ENCODE assay signal across 14 cellular contexts in the genomic region with DNA sequence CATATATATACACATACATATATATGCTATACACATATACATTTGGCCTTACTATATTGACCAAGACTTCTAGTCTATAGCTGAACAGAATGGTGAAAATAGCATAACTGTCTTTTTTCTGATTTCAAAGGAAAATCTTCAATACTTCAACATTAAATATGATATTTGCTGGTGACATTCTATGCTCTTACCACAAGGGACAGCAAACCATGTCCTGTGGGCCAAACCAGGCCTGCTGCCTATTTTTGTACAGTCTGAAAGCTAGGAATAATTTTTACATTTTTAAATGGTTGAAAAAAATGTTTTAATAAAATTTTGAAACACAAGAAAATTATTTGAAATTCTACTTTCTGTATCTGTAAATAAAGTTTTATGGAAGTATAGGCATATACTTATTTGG.
DNase-seq lines count a peak whose midpoint lies in the region; ATAC-seq and TF ChIP-seq lines count a peak whose summit lies in the region.
"Had no signal": no experiment of that assay in that cellular context is flagged by ENCODE, and none has a peak within 500 bp of the region (broad histone marks: within the 10 kb centered on the region; RNA-seq: fewer than 3 reads in every experiment).

No MANE protein-coding gene starts in this region.

- H3K27ac ChIP-seq in cardiac muscle cell (no peak overlapping the region), right cardiac atrium (ENCODE audit: low read length) (no peak overlapping the region)
- no peak overlapping the region for H3K27ac ChIP-seq in effector memory CD4-positive, alpha-beta T cell (ENCODE audit: insufficient read depth, low read length, poor library complexity, severe bottlenecking)
- H3K27ac ChIP-seq: skin epidermis had no signal

- H3K4me3 ChIP-seq in cardiac muscle cell = no peak overlapping the region
- H3K4me3 ChIP-seq in right cardiac atrium (ENCODE audit: low read length) = no peak overlapping the region
- H3K4me3 ChIP-seq in epithelial cell of esophagus (ENCODE audit: low read length) = no peak overlapping the region
- H3K4me3 ChIP-seq in effector memory CD4-positive, alpha-beta T cell (ENCODE audit: insufficient read depth, low read depth, low read length, poor library complexity, severe bottlenecking) = no peak overlapping the region
- H3K4me3 ChIP-seq: skin epidermis had no signal

- intact Hi-C loops in right cardiac atrium (cut with DNase I) = no loop called here

- H3K4me1 ChIP-seq in cardiac muscle cell (ENCODE audit: low read depth) (no peaks in the 10 kb centered on the region), right cardiac atrium (ENCODE audit: control insufficient read depth, insufficient read depth, low read length) (no peaks in the 10 kb centered on the region)
- no peaks in the 10 kb centered on the region for H3K4me1 ChIP-seq in effector memory CD4-positive, alpha-beta T cell (ENCODE audit: control insufficient read depth, insufficient read depth, low read length, poor library complexity, severe bottlenecking)

- H3K9me3 ChIP-seq in cardiac muscle cell (ENCODE audit: low read depth) (no peaks in the 10 kb centered on the region), right cardiac atrium (ENCODE audit: control insufficient read depth, low read length) (no peaks in the 10 kb centered on the region)
- H3K9me3 ChIP-seq in effector memory CD4-positive, alpha-beta T cell (ENCODE audit: control insufficient read depth, low read length) = no peaks in the 10 kb centered on the region

- H3K4me3 Mint-ChIP-seq in type B pancreatic cell = no peak overlapping the region
- H3K4me3 Mint-ChIP-seq: activated CD8-positive, alpha-beta T cell treated with anti-CD3 and anti-CD28 coated beads, Interleukin-2, amount 10 ng/mL, durations not matched to agents 7 days and 5 days; activated naive CD8-positive, alpha-beta T cell; CD14-positive monocyte; IgD-negative memory B cell had no signal

- H3K27me3 ChIP-seq in cardiac muscle cell = no peaks in the 10 kb centered on the region
- no peaks in the 10 kb centered on the region for H3K27me3 ChIP-seq in right cardiac atrium (ENCODE audit: control insufficient read depth, insufficient read depth)
- no peaks in the 10 kb centered on the region for H3K27me3 ChIP-seq in effector memory CD4-positive, alpha-beta T cell (replicated peaks; ENCODE audit: control insufficient read depth, insufficient read depth, low read length, poor library complexity, severe bottlenecking)

- H3K9me3 Mint-ChIP-seq in type B pancreatic cell = no peaks in the 10 kb centered on the region
- H3K9me3 Mint-ChIP-seq: IgD-negative memory B cell had no signal

- H3K36me3 Mint-ChIP-seq in type B pancreatic cell = no peaks in the 10 kb centered on the region
- H3K36me3 Mint-ChIP-seq: CD14-positive monocyte had no signal

- TF ChIP-seq CTCF in cardiac muscle cell (IDR thresholded peaks at IDR 0.05; ENCODE audit: low read depth, low read length) = peak; percentile 17
- peak; percentile 45 for TF ChIP-seq CTCF in epithelial cell of esophagus (IDR thresholded peaks at IDR 0.05; ENCODE audit: insufficient read depth, low read depth, low read length, missing control alignments)
- TF ChIP-seq CTCF in type B pancreatic cell (conservative IDR thresholded peaks at IDR 0.05) = peak; percentile 63

- H3K27ac Mint-ChIP-seq in type B pancreatic cell = no peak overlapping the region
- H3K27ac Mint-ChIP-seq: activated CD8-positive, alpha-beta T cell treated with anti-CD3 and anti-CD28 coated beads, Interleukin-2, amount 10 ng/mL, durations not matched to agents 7 days and 5 days; activated naive CD8-positive, alpha-beta T cell; IgD-negative memory B cell had no signal

- no peaks in the 10 kb centered on the region for H3K36me3 ChIP-seq in cardiac muscle cell
- no peaks in the 10 kb centered on the region for H3K36me3 ChIP-seq in effector memory CD4-positive, alpha-beta T cell (ENCODE audit: control insufficient read depth, insufficient read depth, low read length)

- no peaks in the 10 kb centered on the region for H3K27me3 Mint-ChIP-seq in type B pancreatic cell
- H3K27me3 Mint-ChIP-seq: activated naive CD8-positive, alpha-beta T cell; IgD-negative memory B cell had no signal

- no peak for ATAC-seq in right cardiac atrium
- no peak for ATAC-seq in HG02798 (IDR thresholded peaks at IDR 0.05; ENCODE audit: poor library complexity, unreplicated experiment)
- ATAC-seq: activated CD8-positive, alpha-beta T cell treated with anti-CD3 and anti-CD28 coated beads, Interleukin-2, amount 10 ng/mL, durations not matched to agents 7 days and 5 days had no signal

- H3K4me1 Mint-ChIP-seq in type B pancreatic cell (ENCODE audit: unreplicated experiment) = no peaks in the 10 kb centered on the region
- H3K4me1 Mint-ChIP-seq: CD14-positive monocyte, IgD-negative memory B cell had no signal

- DNase-seq in cardiac muscle cell (ENCODE audit: low read depth in 1 of 2, low spot score in 1 of 2) (no peak), right cardiac atrium (no peak), NCI-H69 (lab: John Stamatoyannopoulos, UW) (peak; percentile 14), epithelial cell of esophagus (ENCODE audit: low read depth) (no peak), type B pancreatic cell (ENCODE audit: extremely low spot score, unreplicated experiment) (no peak), NCI-H345 (lab: John Stamatoyannopoulos, UW) (no peak)
- no peak for DNase-seq in effector memory CD4-positive, alpha-beta T cell
- DNase-seq: activated CD8-positive, alpha-beta T cell treated with anti-CD3 and anti-CD28 coated beads, Interleukin-2, amount 10 ng/mL, durations not matched to agents 7 days and 5 days; NCI-H526 treated with DMSO at 0.1 percent for 48 hours had no signal
